19 cellular contexts compared by ENCODE assay signal in genomic region chr2:52874706-52875105, GRCh38.
"Had no signal": no experiment of that assay in that cellular context is flagged by ENCODE, and none has a peak within 500 bp of the region (broad histone marks: within the 10 kb centered on the region; RNA-seq: fewer than 3 reads in every experiment).

No MANE protein-coding gene starts in this region.

- H3K36me3 Mint-ChIP-seq: stimulated activated effector memory CD8-positive, alpha-beta T cell treated with anti-CD3 and anti-CD28 coated beads, Interleukin-12 subunit alpha, Interleukin-12 subunit beta, amount 100 ng/mL, for 72 hours had no signal

- H3K27ac ChIP-seq: dorsolateral prefrontal cortex, lower lobe of right lung, neutrophil, parathyroid adenoma, right lobe of liver, stomach, thyroid gland had no signal

- H3K27me3 ChIP-seq: neutrophil, right lobe of liver, stomach, thyroid gland had no signal

- H3K36me3 ChIP-seq: lower lobe of right lung, neutrophil, right lobe of liver, stomach, thyroid gland had no signal

- DNase-seq: dorsolateral prefrontal cortex; effector CD4-positive, alpha-beta T cell; left ventricle myocardium superior; lower lobe of right lung; natural killer cell; right lobe of liver; stimulated activated CD4-positive, alpha-beta T cell treated with anti-CD3 and anti-CD28 coated beads, Interleukin-2, amount 100 ng/mL, for 24 hours; stimulated activated CD4-positive, alpha-beta T cell treated with anti-CD3 and anti-CD28 coated beads, Interleukin-4, amount 100 ng/mL, for 24 hours; stimulated activated naive CD4-positive, alpha-beta T cell treated with Interleukin-2 at 50 U/mL for 16 hours; stomach; thyroid gland; trophoblast cell had no signal

- H3K4me1 ChIP-seq: lower lobe of right lung, parathyroid adenoma, right lobe of liver, stomach, thyroid gland had no signal

- H3K4me3 Mint-ChIP-seq: natural killer cell; stimulated activated effector memory CD8-positive, alpha-beta T cell treated with anti-CD3 and anti-CD28 coated beads, Interleukin-12 subunit alpha, Interleukin-12 subunit beta, amount 100 ng/mL, for 72 hours had no signal

- H3K79me2 ChIP-seq: parathyroid adenoma had no signal

- FAIRE-seq: colon, frontal cortex, keratinocyte had no signal

- H3K9ac ChIP-seq: parathyroid adenoma had no signal

- H3K9me3 ChIP-seq: neutrophil, right lobe of liver, stomach, thyroid gland had no signal

- H3K27ac Mint-ChIP-seq: natural killer cell; progenitor cell of endocrine pancreas; stimulated activated effector memory CD8-positive, alpha-beta T cell treated with anti-CD3 and anti-CD28 coated beads, Interleukin-12 subunit alpha, Interleukin-12 subunit beta, amount 100 ng/mL, for 72 hours had no signal

- H3K4me3 ChIP-seq: dorsolateral prefrontal cortex, lower lobe of right lung, right lobe of liver, stomach, thyroid gland had no signal

- H2AFZ ChIP-seq: parathyroid adenoma had no signal

- ATAC-seq: left ventricle myocardium superior; lower lobe of right lung; natural killer cell; right lobe of liver; stimulated activated effector memory CD8-positive, alpha-beta T cell treated with anti-CD3 and anti-CD28 coated beads, Interleukin-12 subunit alpha, Interleukin-12 subunit beta, amount 100 ng/mL, for 72 hours had no signal

- H3K4me1 Mint-ChIP-seq: natural killer cell had no signal
